In genomic region chr14:94638961-94639817, GRCh38 we compare ENCODE assay signal across 17 cellular contexts. TPM values are rescaled to one million over a fixed set of nuclear protein-coding genes. Genes with fewer than 3 reads are reported as not detected.
"Had no signal": no experiment of that assay in that cellular context is flagged by ENCODE, and none has a peak within 500 bp of the region (broad histone marks: within the 10 kb centered on the region; RNA-seq: fewer than 3 reads in every experiment).

No MANE protein-coding gene starts in this region.

- H3K4me1 Mint-ChIP-seq: stimulated activated memory B cell treated with anti-CD40 and anti-IgM and Interleukin-4, amounts not matched to agents 10 μg/mL and 1 μg/mL and 100 μg/mL, for 72 hours had no signal

- H3K9me3 Mint-ChIP-seq: dendritic cell treated with granulocyte-macrophage colony-stimulating factor and Interleukin-4, amounts not matched to agents 40 ng/mL and 50 ng/mL, for 4 days; effector memory CD8-positive, alpha-beta T cell; naive thymus-derived CD8-positive, alpha-beta T cell; stimulated activated memory B cell treated with anti-CD40 and anti-IgM and Interleukin-4, amounts not matched to agents 10 μg/mL and 1 μg/mL and 100 μg/mL, for 72 hours had no signal

- H3K4me1 ChIP-seq: esophagus squamous epithelium, spleen had no signal

- H3K36me3 Mint-ChIP-seq: naive thymus-derived CD8-positive, alpha-beta T cell; stimulated activated memory B cell treated with anti-CD40 and anti-IgM and Interleukin-4, amounts not matched to agents 10 μg/mL and 1 μg/mL and 100 μg/mL, for 72 hours had no signal

- H3K4me3 Mint-ChIP-seq: dendritic cell treated with granulocyte-macrophage colony-stimulating factor and Interleukin-4, amounts not matched to agents 40 ng/mL and 50 ng/mL, for 4 days; effector memory CD8-positive, alpha-beta T cell; naive thymus-derived CD8-positive, alpha-beta T cell; stimulated activated memory B cell treated with anti-CD40 and anti-IgM and Interleukin-4, amounts not matched to agents 10 μg/mL and 1 μg/mL and 100 μg/mL, for 72 hours had no signal

- H3K36me3 ChIP-seq: esophagus squamous epithelium, pancreas, spleen, stomach had no signal

- H3K27me3 ChIP-seq: pancreas, stomach had no signal

- H3K27ac Mint-ChIP-seq: dendritic cell treated with granulocyte-macrophage colony-stimulating factor and Interleukin-4, amounts not matched to agents 40 ng/mL and 50 ng/mL, for 4 days; effector memory CD8-positive, alpha-beta T cell; stimulated activated memory B cell treated with anti-CD40 and anti-IgM and Interleukin-4, amounts not matched to agents 10 μg/mL and 1 μg/mL and 100 μg/mL, for 72 hours had no signal

- H3K9me3 ChIP-seq: esophagus squamous epithelium, mucosa of descending colon, pancreas, spleen, stomach had no signal

- DNase-seq: effector memory CD8-positive, alpha-beta T cell; esophagus squamous epithelium; foreskin fibroblast; left colon; mucosa of descending colon; naive thymus-derived CD8-positive, alpha-beta T cell; spleen; stimulated activated CD4-positive, alpha-beta T cell treated with anti-CD3 and anti-CD28 coated beads, Interleukin-15, amount 100 ng/mL, for 24 hours; stimulated activated CD4-positive, alpha-beta T cell treated with anti-CD3 and anti-CD28 coated beads, Interleukin-1b, Interleukin-23, amount 100 ng/mL, for 48 hours; stimulated activated CD4-positive, alpha-beta T cell treated with anti-CD3 and anti-CD28 coated beads, Interleukin-4, amount 100 ng/mL, for 24 hours; substantia nigra; trophoblast cell had no signal

- ATAC-seq: effector memory CD8-positive, alpha-beta T cell; left colon; mucosa of descending colon; naive thymus-derived CD8-positive, alpha-beta T cell; pancreas; stimulated activated memory B cell treated with anti-CD40 and anti-IgM and Interleukin-4, amounts not matched to agents 10 μg/mL and 1 μg/mL and 100 μg/mL, for 72 hours had no signal

- H3K27ac ChIP-seq: esophagus squamous epithelium, pancreas, spleen, stomach had no signal

- H3K4me3 ChIP-seq: esophagus squamous epithelium, mucosa of descending colon, pancreas, spleen, stomach had no signal

RNA-seq across cellular contexts. Expression of gene SERPINA3, which starts 27.0 kb away (rescaled TPM):
- total RNA-seq: naive thymus-derived CD8-positive, alpha-beta T cell; skeletal muscle tissue had no signal

RNA-seq across cellular contexts. Expression of gene SERPINA5, which starts 58.0 kb away (rescaled TPM):
- total RNA-seq: naive thymus-derived CD8-positive, alpha-beta T cell had no signal
